Comparison of ENCODE assay signal across 27 cellular contexts in the genomic region with DNA sequence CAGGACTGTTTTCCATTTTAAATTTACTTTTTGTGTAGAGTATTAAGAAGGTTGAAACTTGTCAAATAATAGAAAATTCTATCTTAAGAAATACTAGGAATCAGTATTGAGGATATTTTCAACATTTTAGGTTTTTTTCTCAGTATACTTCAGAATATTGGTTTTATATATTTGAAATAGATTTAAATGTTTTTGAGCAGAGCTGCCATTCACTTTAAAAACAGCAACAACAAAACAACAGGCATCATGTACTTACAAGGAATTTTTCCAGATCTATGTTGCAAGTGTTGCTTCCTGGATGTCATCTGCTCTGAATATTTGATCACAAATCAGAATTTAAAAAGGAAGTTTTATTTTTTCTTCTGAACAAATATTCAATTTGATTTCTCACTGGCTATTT.
"Had no signal": no experiment of that assay in that cellular context is flagged by ENCODE, and none has a peak within 500 bp of the region (broad histone marks: within the 10 kb centered on the region; RNA-seq: fewer than 3 reads in every experiment).

No MANE protein-coding gene starts in this region.

- H3K27ac ChIP-seq: stomach, suprapubic skin, testis, thoracic aorta, thyroid gland, tibial artery, tibial nerve, transverse colon, upper lobe of left lung, upper lobe of right lung, uterus, vagina had no signal

- H3K9me3 ChIP-seq: stomach, suprapubic skin, testis, thoracic aorta, thyroid gland, tibial artery, tibial nerve, transverse colon, upper lobe of left lung, upper lobe of right lung, uterus, vagina had no signal

- DNase-seq: stimulated activated CD4-positive, alpha-beta T cell treated with anti-CD3 and anti-CD28 coated beads, Interleukin-2, amount 100 ng/mL, for 48 hours; stimulated activated CD4-positive, alpha-beta T cell treated with anti-CD3 and anti-CD28 coated beads, Interleukin-4, amount 100 ng/mL, for 1 hour; stimulated activated CD4-positive, alpha-beta T cell treated with anti-CD3 and anti-CD28 coated beads, Interleukin-4, amount 100 ng/mL, for 24 hours; stimulated activated CD4-positive, alpha-beta T cell treated with anti-CD3 and anti-CD28 coated beads, Interleukin-4, amount 100 ng/mL, for 4 hours; stimulated activated CD8-positive, alpha-beta memory T cell treated with anti-CD3 and anti-CD28 coated beads, Interleukin-4, amount 100 ng/mL, for 48 hours; stimulated activated naive B cell treated with anti-CD40 and anti-IgM and Interleukin-4, amounts not matched to agents 10 μg/mL and 1 μg/mL and 100 μg/mL, for 72 hours; stimulated activated naive CD4-positive, alpha-beta T cell; stimulated activated naive CD4-positive, alpha-beta T cell treated with Interleukin-2 at 50 U/mL for 16 hours; stimulated activated naive CD8-positive, alpha-beta T cell treated with anti-CD3 and anti-CD28 coated beads, Interleukin-15, amount 100 ng/mL, for 72 hours; stimulated activated naive CD8-positive, alpha-beta T cell treated with anti-CD3 and anti-CD28 coated beads, Interleukin-15, Interleukin-2, amounts not matched to agents 100 U/mL and 50 U/mL, for 24 hours; stomach; substantia nigra; testis; thyroid gland; tibial artery; transverse colon; trophoblast cell; upper lobe of left lung; upper lobe of right lung; uterus had no signal

- ATAC-seq: stimulated activated effector memory CD8-positive, alpha-beta T cell treated with anti-CD3 and anti-CD28 coated beads, Interleukin-12 subunit alpha, Interleukin-12 subunit beta, amount 100 ng/mL, for 72 hours; stimulated activated memory B cell treated with anti-CD40 and anti-IgM and Interleukin-4, amounts not matched to agents 10 μg/mL and 1 μg/mL and 100 μg/mL, for 72 hours; stimulated activated naive B cell treated with anti-CD40 and anti-IgM and Interleukin-4, amounts not matched to agents 10 μg/mL and 1 μg/mL and 100 μg/mL, for 72 hours; stimulated activated naive CD8-positive, alpha-beta T cell treated with anti-CD3 and anti-CD28 coated beads, Interleukin-15, amount 100 ng/mL, for 72 hours; stimulated activated naive CD8-positive, alpha-beta T cell treated with anti-CD3 and anti-CD28 coated beads, Interleukin-15, Interleukin-2, amounts not matched to agents 100 U/mL and 50 U/mL, for 24 hours; upper lobe of right lung had no signal

- FAIRE-seq: urothelium cell line had no signal

- H3K4me3 ChIP-seq: stomach, suprapubic skin, testis, thoracic aorta, thyroid gland, tibial artery, tibial nerve, transverse colon, upper lobe of left lung, upper lobe of right lung, uterus, vagina had no signal

- H3K4me1 ChIP-seq: stomach, suprapubic skin, testis, thyroid gland, tibial artery, tibial nerve, transverse colon, upper lobe of left lung, upper lobe of right lung, uterus, vagina had no signal

- H3K36me3 ChIP-seq: stomach, suprapubic skin, thoracic aorta, thyroid gland, tibial artery, tibial nerve, transverse colon, upper lobe of left lung, upper lobe of right lung, uterus, vagina had no signal

- H3K27me3 ChIP-seq: suprapubic skin, testis, thyroid gland, tibial nerve, transverse colon, upper lobe of left lung, uterus, vagina had no signal
